Comparison of ENCODE assay signal across 16 cellular contexts in the genomic region with DNA sequence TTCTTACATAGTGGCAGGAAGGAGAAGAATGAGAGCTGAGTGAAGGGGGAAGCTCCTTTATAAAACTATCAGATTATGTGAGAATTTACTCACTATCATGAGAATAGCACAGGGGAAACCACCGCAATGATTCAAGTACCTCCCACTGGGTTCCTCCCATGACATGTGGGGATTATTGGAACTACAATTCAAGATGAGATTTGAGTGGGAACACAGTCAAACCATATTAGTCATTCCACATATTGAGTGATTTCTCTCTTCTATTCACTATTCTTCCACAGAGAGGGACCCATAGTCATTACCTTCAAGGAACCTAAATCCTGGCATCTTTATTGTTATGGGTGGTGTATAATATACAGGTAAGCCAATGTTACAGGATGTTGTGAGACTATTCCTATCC. TPM values are rescaled to one million over a fixed set of nuclear protein-coding genes. Genes with fewer than 3 reads are reported as not detected.
"Had no signal": no experiment of that assay in that cellular context is flagged by ENCODE, and none has a peak within 500 bp of the region (broad histone marks: within the 10 kb centered on the region; RNA-seq: fewer than 3 reads in every experiment).

No MANE protein-coding gene starts in this region.

RNA-seq across cellular contexts. Expression of a gene that starts 27.4 kb away (rescaled TPM):
- total RNA-seq: activated CD4-positive, alpha-beta memory T cell treated with anti-CD3 and anti-CD28 coated beads for 36 hours; activated CD4-positive, alpha-beta T cell treated with anti-CD3 and anti-CD28 coated beads, Interleukin-2, amount 10 ng/mL, durations not matched to agents 24 days and 14 days; activated CD8-positive, alpha-beta T cell treated with anti-CD3 and anti-CD28 coated beads, Interleukin-2, amount 10 ng/mL, durations not matched to agents 7 days and 5 days; activated naive CD8-positive, alpha-beta T cell treated with anti-CD3 and anti-CD28 coated beads for 36 hours; activated T-helper 1 cell treated with anti-CD3 and anti-CD28 coated beads, Interleukin-12 subunit alpha, Interleukin-12 subunit beta, Interleukin-2, Interleukin-4 antibody, amounts not matched to agents 30 ng/mL and 10 ng/mL and 1 ng/mL, durations not matched to agents 14 hours and 24 hours and 36 hours; activated T-helper 2 cell treated with anti-CD3 and anti-CD28 coated beads, Interferon-gamma antibody, Interleukin-2, Interleukin-4, amounts not matched to agents 10 μg/mL and 5 μg/mL and 100 μg/mL, durations not matched to agents 14 hours and 24 hours and 36 hours; ascending aorta; bronchial epithelial cell; cardiac muscle cell; chondrocyte; T-cell; T-helper 1 cell treated with Interleukin-12 subunit alpha and Interleukin-12 subunit beta and Interleukin-4 antibody, amounts not matched to agents 30 ng/mL and 1 ng/mL, for 36 hours; T-helper 17 cell; T-helper 2 cell treated with Interferon-gamma antibody and Interleukin-4, amounts not matched to agents 100 ng/mL and 5 ng/mL, for 36 hours; WTC11 had no signal
- polyA plus RNA-seq: adipose tissue had no signal
